Comparison of ENCODE assay signal across 19 cellular contexts in genomic region chr2:30480703-30481322, GRCh38. TPM values are rescaled to one million over a fixed set of nuclear protein-coding genes. Genes with fewer than 3 reads are reported as not detected.
DNase-seq lines count a peak whose midpoint lies in the region; ATAC-seq and TF ChIP-seq lines count a peak whose summit lies in the region.
"Had no signal": no experiment of that assay in that cellular context is flagged by ENCODE, and none has a peak within 500 bp of the region (broad histone marks: within the 10 kb centered on the region; RNA-seq: fewer than 3 reads in every experiment).

No MANE protein-coding gene starts in this region.

- DNase-seq in natural killer cell treated with Interleukin-12 subunit alpha and Interleukin-12 subunit beta and Interleukin-15 and Interleukin-18, amount 100 ng/mL, for 72 hours (ENCODE audit: low spot score), result no peak
- DNase-seq in natural killer cell (no peak), mesenchymal stem cell (no peak), occipital lobe (lab: John Stamatoyannopoulos, UW) (no peak), KBM-7 (no peak), NCI-H2171 treated with DMSO at 0.1 percent for 48 hours (lab: John Stamatoyannopoulos, UW) (no peak)
- no peak for DNase-seq in activated T-helper 1 cell treated with anti-CD3 and anti-CD28 coated beads, Interleukin-12 subunit alpha, Interleukin-12 subunit beta, Interleukin-2, Interleukin-4 antibody, amounts not matched to agents 30 ng/mL and 10 ng/mL and 1 ng/mL, durations not matched to agents 14 hours and 24 hours and 36 hours (ENCODE audit: low spot score)
- DNase-seq: activated CD8-positive, alpha-beta T cell treated with anti-CD3 and anti-CD28 coated beads for 36 hours; activated T-cell treated with anti-CD3 and anti-CD28 coated beads, Interleukin-2, amount 50 U/mL, for 4 hours; dermis blood vessel endothelial cell; NCI-H146; NCI-H345; NK-92 treated with Interleukin-12 subunit alpha and Interleukin-12 subunit beta, amount 100 ng/mL, for 24 hours; ovary; stimulated activated CD4-positive, alpha-beta T cell treated with anti-CD3 and anti-CD28 coated beads, Interleukin-1b, Interleukin-23, amount 100 ng/mL, for 48 hours; stomach had no signal

- intact Hi-C loops in natural killer cell (cut with micrococcal nuclease), result no loop called here
- intact Hi-C loops in activated T-helper 1 cell treated with anti-CD3 and anti-CD28 coated beads, Interleukin-12 subunit alpha, Interleukin-12 subunit beta, Interleukin-2, Interleukin-4 antibody, amounts not matched to agents 30 ng/mL and 10 ng/mL and 1 ng/mL, durations not matched to agents 14 hours and 24 hours and 36 hours (cut with micrococcal nuclease), result no loop called here

- no peak overlapping the region for H2BK12ac ChIP-seq in mesenchymal stem cell (ENCODE audit: low read length in 2 of 2)

- no peak overlapping the region for H2BK15ac ChIP-seq in mesenchymal stem cell (ENCODE audit: low read depth, poor library complexity, severe bottlenecking)

- no peaks in the 10 kb centered on the region for H3K36me3 ChIP-seq in mesenchymal stem cell (ENCODE audit: control insufficient read depth in 1 of 2, insufficient read depth in 2 of 2, low read depth in 1 of 2, low read length in 2 of 2)
- H3K36me3 ChIP-seq: MG63, ovary, stomach had no signal

- no peak overlapping the region for H2BK120ac ChIP-seq in mesenchymal stem cell (ENCODE audit: low read depth, low read length)

- no peak overlapping the region for H3K27ac ChIP-seq in mesenchymal stem cell (ENCODE audit: low read length, poor library complexity, severe bottlenecking)
- H3K27ac ChIP-seq: epithelial cell of prostate, ovary, stomach had no signal

- no peak for ATAC-seq in natural killer cell treated with Interleukin-12 subunit alpha and Interleukin-12 subunit beta and Interleukin-15 and Interleukin-18, amount 100 ng/mL, for 72 hours
- ATAC-seq in natural killer cell, result no peak
- ATAC-seq: activated CD8-positive, alpha-beta T cell treated with anti-CD3 and anti-CD28 coated beads for 36 hours; activated T-cell treated with anti-CD3 and anti-CD28 coated beads, Interleukin-2, amount 50 U/mL, for 4 hours; T-cell had no signal

- TF ChIP-seq CTCF in natural killer cell (IDR thresholded peaks at IDR 0.05), result no peak

- no peak overlapping the region for H3K4me3 Mint-ChIP-seq in natural killer cell treated with Interleukin-12 subunit alpha and Interleukin-12 subunit beta and Interleukin-15 and Interleukin-18, amount 100 ng/mL, for 72 hours
- H3K4me3 Mint-ChIP-seq in natural killer cell, result no peak overlapping the region
- H3K4me3 Mint-ChIP-seq in activated T-helper 1 cell treated with anti-CD3 and anti-CD28 coated beads, Interleukin-12 subunit alpha, Interleukin-12 subunit beta, Interleukin-2, Interleukin-4 antibody, amounts not matched to agents 30 ng/mL and 10 ng/mL and 1 ng/mL, durations not matched to agents 14 hours and 24 hours and 36 hours, result no peak overlapping the region
- H3K4me3 Mint-ChIP-seq: activated CD8-positive, alpha-beta T cell treated with anti-CD3 and anti-CD28 coated beads for 36 hours; activated T-cell treated with anti-CD3 and anti-CD28 coated beads, Interleukin-2, amount 50 U/mL, for 4 hours; T-cell had no signal

- H3K9me3 ChIP-seq in mesenchymal stem cell (ENCODE audit: control insufficient read depth, low read length), result no peaks in the 10 kb centered on the region
- H3K9me3 ChIP-seq: MG63, ovary, stomach had no signal

- no peak overlapping the region for H3K4ac ChIP-seq in mesenchymal stem cell (ENCODE audit: low read depth in 1 of 2, low read length in 2 of 2)

- no peak overlapping the region for H3K4me2 ChIP-seq in mesenchymal stem cell (ENCODE audit: low read length, poor library complexity, severe bottlenecking)

- H3K9ac ChIP-seq in mesenchymal stem cell (ENCODE audit: low read length), result no peak overlapping the region

- H2AFZ ChIP-seq in mesenchymal stem cell (ENCODE audit: low read depth, low read length), result no peak overlapping the region

- in situ Hi-C loops in KBM-7 (cut with MboI; ENCODE audit: low pct_unique_long_range_greater_than_20kb, low sequenced_read_pairs), result no loop called here

- no peak overlapping the region for H3K14ac ChIP-seq in mesenchymal stem cell (ENCODE audit: low read length in 2 of 2)

- no peaks in the 10 kb centered on the region for H3K27me3 Mint-ChIP-seq in natural killer cell treated with Interleukin-12 subunit alpha and Interleukin-12 subunit beta and Interleukin-15 and Interleukin-18, amount 100 ng/mL, for 72 hours
- H3K27me3 Mint-ChIP-seq in natural killer cell (ENCODE audit: low read depth in 2 of 2), result no peaks in the 10 kb centered on the region
- no peaks in the 10 kb centered on the region for H3K27me3 Mint-ChIP-seq in activated T-helper 1 cell treated with anti-CD3 and anti-CD28 coated beads, Interleukin-12 subunit alpha, Interleukin-12 subunit beta, Interleukin-2, Interleukin-4 antibody, amounts not matched to agents 30 ng/mL and 10 ng/mL and 1 ng/mL, durations not matched to agents 14 hours and 24 hours and 36 hours (ENCODE audit: insufficient read depth)
- H3K27me3 Mint-ChIP-seq: activated CD8-positive, alpha-beta T cell treated with anti-CD3 and anti-CD28 coated beads for 36 hours; T-cell had no signal

- H2AK5ac ChIP-seq in mesenchymal stem cell (ENCODE audit: low read length, severe bottlenecking), result peak overlapping the region; percentile 88

- no peaks in the 10 kb centered on the region for H3K27me3 ChIP-seq in mesenchymal stem cell (ENCODE audit: control insufficient read depth in 1 of 2, insufficient read depth in 1 of 2, low read length in 2 of 2)
- H3K27me3 ChIP-seq: MG63, ovary, stomach had no signal

- H3K4me1 ChIP-seq in mesenchymal stem cell (ENCODE audit: control insufficient read depth, insufficient read depth, low read depth, low read length), result peaks cover 2% of the 10 kb centered on the region

- peaks cover 14 to 16% of the 10 kb centered on the region in 2 donors for H3K4me1 Mint-ChIP-seq in natural killer cell treated with Interleukin-12 subunit alpha and Interleukin-12 subunit beta and Interleukin-15 and Interleukin-18, amount 100 ng/mL, for 72 hours (ENCODE audit: low read depth in 2 of 2)
- H3K4me1 Mint-ChIP-seq in natural killer cell, result peaks cover 0 to 12% of the 10 kb centered on the region in 2 donors
- H3K4me1 Mint-ChIP-seq in activated T-helper 1 cell treated with anti-CD3 and anti-CD28 coated beads, Interleukin-12 subunit alpha, Interleukin-12 subunit beta, Interleukin-2, Interleukin-4 antibody, amounts not matched to agents 30 ng/mL and 10 ng/mL and 1 ng/mL, durations not matched to agents 14 hours and 24 hours and 36 hours (ENCODE audit: low read depth), result no peaks in the 10 kb centered on the region

- H3K36me3 Mint-ChIP-seq in natural killer cell treated with Interleukin-12 subunit alpha and Interleukin-12 subunit beta and Interleukin-15 and Interleukin-18, amount 100 ng/mL, for 72 hours, result peaks cover 5% of the 10 kb centered on the region
- no peaks in the 10 kb centered on the region for H3K36me3 Mint-ChIP-seq in natural killer cell
- H3K36me3 Mint-ChIP-seq in activated T-helper 1 cell treated with anti-CD3 and anti-CD28 coated beads, Interleukin-12 subunit alpha, Interleukin-12 subunit beta, Interleukin-2, Interleukin-4 antibody, amounts not matched to agents 30 ng/mL and 10 ng/mL and 1 ng/mL, durations not matched to agents 14 hours and 24 hours and 36 hours (ENCODE audit: low read depth), result peaks cover 13% of the 10 kb centered on the region

- H3K9me3 Mint-ChIP-seq in natural killer cell treated with Interleukin-12 subunit alpha and Interleukin-12 subunit beta and Interleukin-15 and Interleukin-18, amount 100 ng/mL, for 72 hours, result no peaks in the 10 kb centered on the region
- H3K9me3 Mint-ChIP-seq in natural killer cell, result no peaks in the 10 kb centered on the region
- no peaks in the 10 kb centered on the region for H3K9me3 Mint-ChIP-seq in activated T-helper 1 cell treated with anti-CD3 and anti-CD28 coated beads, Interleukin-12 subunit alpha, Interleukin-12 subunit beta, Interleukin-2, Interleukin-4 antibody, amounts not matched to agents 30 ng/mL and 10 ng/mL and 1 ng/mL, durations not matched to agents 14 hours and 24 hours and 36 hours
- H3K9me3 Mint-ChIP-seq: activated CD8-positive, alpha-beta T cell treated with anti-CD3 and anti-CD28 coated beads for 36 hours; activated T-cell treated with anti-CD3 and anti-CD28 coated beads, Interleukin-2, amount 50 U/mL, for 4 hours; T-cell had no signal

- no peak overlapping the region for H3K4me3 ChIP-seq in mesenchymal stem cell (ENCODE audit: insufficient read depth in 1 of 2, low read depth in 1 of 2, low read length in 2 of 2)
- H3K4me3 ChIP-seq: MG63, ovary, stomach had no signal

- no peak overlapping the region for H3K23ac ChIP-seq in mesenchymal stem cell (ENCODE audit: low read length in 2 of 2)

- H2BK5ac ChIP-seq in mesenchymal stem cell (ENCODE audit: low read depth, low read length, poor library complexity, severe bottlenecking), result no peak overlapping the region

- H3K79me1 ChIP-seq in mesenchymal stem cell (replicated peaks; ENCODE audit: low read length, poor library complexity, severe bottlenecking), result peaks cover 11% of the 10 kb centered on the region

- peak overlapping the region; percentile 12 to 47 for H3K27ac Mint-ChIP-seq in natural killer cell treated with Interleukin-12 subunit alpha and Interleukin-12 subunit beta and Interleukin-15 and Interleukin-18, amount 100 ng/mL, for 72 hours
- peak overlapping the region in 1 of 2 donors; percentile 15 for H3K27ac Mint-ChIP-seq in natural killer cell
- peak overlapping the region; percentile 13 for H3K27ac Mint-ChIP-seq in activated T-helper 1 cell treated with anti-CD3 and anti-CD28 coated beads, Interleukin-12 subunit alpha, Interleukin-12 subunit beta, Interleukin-2, Interleukin-4 antibody, amounts not matched to agents 30 ng/mL and 10 ng/mL and 1 ng/mL, durations not matched to agents 14 hours and 24 hours and 36 hours
- H3K27ac Mint-ChIP-seq: activated CD8-positive, alpha-beta T cell treated with anti-CD3 and anti-CD28 coated beads for 36 hours; T-cell had no signal

- WGBS in mesenchymal stem cell, result 69% methylated on average over 5 of the region's 6 CpGs

- no peak overlapping the region for H3K18ac ChIP-seq in mesenchymal stem cell (ENCODE audit: low read depth in 1 of 2, low read length in 2 of 2)

- H4K91ac ChIP-seq in mesenchymal stem cell (ENCODE audit: low read length), result no peak overlapping the region

- no peak overlapping the region for H4K8ac ChIP-seq in mesenchymal stem cell (ENCODE audit: low read length)

RNA-seq across cellular contexts. Expression of gene LCLAT1, which starts 33.8 kb away (rescaled TPM):
- total RNA-seq in natural killer cell treated with Interleukin-12 subunit alpha and Interleukin-12 subunit beta and Interleukin-15 and Interleukin-18, amount 100 ng/mL, for 72 hours, result 10 to 100 TPM; 25.5 to 33.1 TPM
- total RNA-seq in natural killer cell, result 10 to 100 TPM; 13.0 to 16.2 (median 14.2) TPM
- 40.1 and 46.2 TPM in 2 replicates for total RNA-seq in activated T-helper 1 cell treated with anti-CD3 and anti-CD28 coated beads, Interleukin-12 subunit alpha, Interleukin-12 subunit beta, Interleukin-2, Interleukin-4 antibody, amounts not matched to agents 30 ng/mL and 10 ng/mL and 1 ng/mL, durations not matched to agents 14 hours and 24 hours and 36 hours
- 10.0 TPM for polyA plus RNA-seq in mesenchymal stem cell (2013, experiment 1 of 2)
- 10.0 TPM for polyA plus RNA-seq in mesenchymal stem cell (2013, experiment 2 of 2)
- 34.8 TPM for total RNA-seq in occipital lobe
